ENCODE assay signal across 10 cellular contexts in the genomic region with DNA sequence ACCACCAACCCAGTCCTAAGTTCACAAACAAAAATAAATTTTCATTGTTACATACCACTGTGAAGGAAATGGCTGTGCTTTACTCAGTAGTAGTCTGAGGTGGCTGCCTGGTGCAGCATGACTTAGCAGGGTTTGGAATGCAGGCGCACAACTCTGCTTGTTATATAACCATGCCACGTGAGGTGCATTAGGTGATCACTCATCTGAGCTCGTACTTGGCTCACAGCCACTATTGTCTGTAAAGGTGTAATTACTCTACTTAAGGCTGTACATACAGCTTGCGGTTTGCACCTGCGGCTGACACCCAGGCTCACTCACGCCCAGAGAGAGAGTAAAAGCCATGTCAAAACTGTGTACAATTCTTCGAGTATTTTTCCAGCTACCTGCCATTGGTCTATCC.
DNase-seq lines count a peak whose midpoint lies in the region; ATAC-seq and TF ChIP-seq lines count a peak whose summit lies in the region.
"Had no signal": no experiment of that assay in that cellular context is flagged by ENCODE, and none has a peak within 500 bp of the region (broad histone marks: within the 10 kb centered on the region; RNA-seq: fewer than 3 reads in every experiment).

No MANE protein-coding gene starts in this region.

- H3K27ac Mint-ChIP-seq in type B pancreatic cell: peak overlapping the region; percentile 40
- H3K27ac Mint-ChIP-seq: activated CD4-positive, alpha-beta T cell treated with anti-CD3 and anti-CD28 coated beads, Interleukin-2, amount 10 ng/mL, durations not matched to agents 24 days and 14 days had no signal

- no peaks in the 10 kb centered on the region for H3K4me1 Mint-ChIP-seq in type B pancreatic cell (ENCODE audit: unreplicated experiment)
- H3K4me1 Mint-ChIP-seq: activated CD4-positive, alpha-beta T cell treated with anti-CD3 and anti-CD28 coated beads, Interleukin-2, amount 10 ng/mL, durations not matched to agents 24 days and 14 days had no signal

- H3K27me3 Mint-ChIP-seq in type B pancreatic cell: peaks cover 7% of the 10 kb centered on the region
- H3K27me3 Mint-ChIP-seq: activated CD4-positive, alpha-beta T cell treated with anti-CD3 and anti-CD28 coated beads, Interleukin-2, amount 10 ng/mL, durations not matched to agents 24 days and 14 days had no signal

- ATAC-seq in HG03521 (IDR thresholded peaks at IDR 0.05; ENCODE audit: unreplicated experiment): no peak

- no peaks in the 10 kb centered on the region for H3K36me3 Mint-ChIP-seq in type B pancreatic cell

- no peaks in the 10 kb centered on the region for H3K9me3 Mint-ChIP-seq in type B pancreatic cell
- H3K9me3 Mint-ChIP-seq: activated CD4-positive, alpha-beta T cell treated with anti-CD3 and anti-CD28 coated beads, Interleukin-2, amount 10 ng/mL, durations not matched to agents 24 days and 14 days had no signal

- H3K4me3 Mint-ChIP-seq in type B pancreatic cell: no peak overlapping the region
- H3K4me3 Mint-ChIP-seq: activated CD4-positive, alpha-beta T cell treated with anti-CD3 and anti-CD28 coated beads, Interleukin-2, amount 10 ng/mL, durations not matched to agents 24 days and 14 days had no signal

- DNase-seq in NCI-H748 (lab: John Stamatoyannopoulos, UW; ENCODE audit: unreplicated experiment) (peak; percentile 69), NCI-H748 treated with DMSO at 0.1 percent for 48 hours (lab: John Stamatoyannopoulos, UW) (no peak), NCI-H69 (lab: John Stamatoyannopoulos, UW) (peak; percentile 76), glomerular visceral epithelial cell (ENCODE audit: extremely low spot score) (peak; percentile 69), type B pancreatic cell (ENCODE audit: extremely low spot score, unreplicated experiment) (no peak), COLO829 (ENCODE audit: low spot score) (no peak)
- DNase-seq in activated naive CD4-positive, alpha-beta T cell (lab: John Stamatoyannopoulos, UW): no peak
- DNase-seq: activated CD4-positive, alpha-beta T cell treated with anti-CD3 and anti-CD28 coated beads, Interleukin-2, amount 10 ng/mL, durations not matched to agents 24 days and 14 days; activated gamma-delta T cell treated with Interleukin-2 at 50 U/mL for 16 hours had no signal

- TF ChIP-seq CTCF in type B pancreatic cell (conservative IDR thresholded peaks at IDR 0.05): no peak

Comparison
In these comparisons a context has a peak if more than half of its experiments do, and no peak if none do; other contexts are left out.
1. DNase-seq: peak in NCI-H748 (single experiment), NCI-H69 (single experiment) and glomerular visceral epithelial cell (single experiment); none in NCI-H748 treated with DMSO at 0.1 percent for 48 hours (single experiment), type B pancreatic cell (single experiment), activated naive CD4-positive, alpha-beta T cell (0 of 4) and COLO829 (single experiment).